8 cellular contexts compared by ENCODE assay signal in genomic region chr22:32474635-32475427, GRCh38.
DNase-seq lines count a peak whose midpoint lies in the region; ATAC-seq and TF ChIP-seq lines count a peak whose summit lies in the region.

Gene FBXO7 (plus strand): TSS chr22:32474811. CDS start chr22:32475003, 192 bp downstream.

- TF ChIP-seq CTCF in Loucy (conservative IDR thresholded peaks at IDR 0.05; ENCODE audit: low read length): no peak; the same call in 1 of the 2 replicates
- TF ChIP-seq CTCF in nephron progenitor cell (IDR thresholded peaks at IDR 0.05): peak; percentile 22

- peaks cover 15% of the 10 kb centered on the region for H3K4me1 Mint-ChIP-seq in nephron progenitor cell
- peaks cover 17% of the 10 kb centered on the region for H3K4me1 Mint-ChIP-seq in stimulated activated naive CD8-positive, alpha-beta T cell treated with anti-CD3 and anti-CD28 coated beads, Interleukin-15, amount 100 ng/mL, for 72 hours

- peak within 1 kb of the TSS; percentile 89 for H3K27ac Mint-ChIP-seq in nephron progenitor cell
- H3K27ac Mint-ChIP-seq in stimulated activated naive CD8-positive, alpha-beta T cell treated with anti-CD3 and anti-CD28 coated beads, Interleukin-15, amount 100 ng/mL, for 72 hours: peak within 1 kb of the TSS; percentile 96

- peaks cover 43% of the 10 kb centered on the region for H4K20me1 ChIP-seq in Loucy (ENCODE audit: insufficient read depth, low read length, poor library complexity, severe bottlenecking)

- peaks cover 3% of the 10 kb centered on the region for H3K27me3 Mint-ChIP-seq in nephron progenitor cell (ENCODE audit: low read depth, poor library complexity)
- no peaks in the 10 kb centered on the region for H3K27me3 Mint-ChIP-seq in stimulated activated naive CD8-positive, alpha-beta T cell treated with anti-CD3 and anti-CD28 coated beads, Interleukin-15, amount 100 ng/mL, for 72 hours

- H2AFZ ChIP-seq in Loucy (ENCODE audit: low read length): peak within 1 kb of the TSS; percentile 98

- H3K27me3 ChIP-seq in Loucy (ENCODE audit: insufficient read depth, low read length, poor library complexity, severe bottlenecking): no peaks in the 10 kb centered on the region

- peak within 1 kb of the TSS; percentile 88 for H3K9ac ChIP-seq in Loucy (ENCODE audit: low read depth, low read length, poor library complexity, severe bottlenecking)

- no peaks in the 10 kb centered on the region for H3F3A ChIP-seq in Loucy (ENCODE audit: low read depth)

- H3K4me3 Mint-ChIP-seq in nephron progenitor cell: peak within 1 kb of the TSS; percentile 92
- H3K4me3 Mint-ChIP-seq in stimulated activated naive CD8-positive, alpha-beta T cell treated with anti-CD3 and anti-CD28 coated beads, Interleukin-15, amount 100 ng/mL, for 72 hours: peak within 1 kb of the TSS; percentile 94

- H3K36me3 ChIP-seq in Loucy (ENCODE audit: insufficient read depth, low read length): peaks cover 3% of the 10 kb centered on the region; the same call in 1 of the 2 replicates

- DNase-seq in ELF-1 (ENCODE audit: low read depth, low spot score) (peak; percentile 95), GOT3 (lab: John Stamatoyannopoulos, UW) (peak; percentile 70), SHP77 treated with DMSO at 0.1 percent for 48 hours (lab: John Stamatoyannopoulos, UW) (peak; percentile 75), fibroblast of the conjunctiva (ENCODE audit: low read depth) (peak; percentile 82), nephron progenitor cell (peak; percentile 93)
- DNase-seq in activated effector memory CD4-positive, alpha-beta T cell treated with anti-CD3 and anti-CD28 coated beads, Interleukin-2, amount 50 U/mL, for 16 hours: peak; percentile 95
- peak; percentile 85 to 88 for DNase-seq in stimulated activated naive CD8-positive, alpha-beta T cell treated with anti-CD3 and anti-CD28 coated beads, Interleukin-15, amount 100 ng/mL, for 72 hours

- H3K9me2 ChIP-seq in Loucy (replicated peaks; ENCODE audit: low read depth, low read length): no peaks in the 10 kb centered on the region

- H3K4me3 ChIP-seq in Loucy (ENCODE audit: low read length, poor library complexity, severe bottlenecking): peak within 1 kb of the TSS; percentile 84

- peak; percentile 93 for ATAC-seq in stimulated activated naive CD8-positive, alpha-beta T cell treated with anti-CD3 and anti-CD28 coated beads, Interleukin-15, amount 100 ng/mL, for 72 hours

- H3K9me3 Mint-ChIP-seq in nephron progenitor cell: no peaks in the 10 kb centered on the region
- H3K9me3 Mint-ChIP-seq in stimulated activated naive CD8-positive, alpha-beta T cell treated with anti-CD3 and anti-CD28 coated beads, Interleukin-15, amount 100 ng/mL, for 72 hours: no peaks in the 10 kb centered on the region

- H3K36me3 Mint-ChIP-seq in nephron progenitor cell (ENCODE audit: low read depth): peaks cover 2% of the 10 kb centered on the region

- peaks cover 47% of the 10 kb centered on the region for H3K79me2 ChIP-seq in Loucy (ENCODE audit: insufficient read depth, low read length)

- peak within 1 kb of the TSS; percentile 97 for H3K4me2 ChIP-seq in Loucy (ENCODE audit: low read depth, low read length, poor library complexity, severe bottlenecking)

- H3K9me3 ChIP-seq in Loucy (ENCODE audit: insufficient read depth, low read depth, low read length): no peaks in the 10 kb centered on the region

- H3K4me1 ChIP-seq in Loucy (ENCODE audit: insufficient read depth, low read length, poor library complexity, severe bottlenecking): peaks cover 34% of the 10 kb centered on the region

Comparison
In these comparisons a context has a peak if more than half of its experiments do, and no peak if none do; other contexts are left out.
1. Peak in every context shown above with its lines: DNase-seq, ATAC-seq and H3K4me3 ChIP-seq.